18 cellular contexts compared by ENCODE assay signal in the genomic region with DNA sequence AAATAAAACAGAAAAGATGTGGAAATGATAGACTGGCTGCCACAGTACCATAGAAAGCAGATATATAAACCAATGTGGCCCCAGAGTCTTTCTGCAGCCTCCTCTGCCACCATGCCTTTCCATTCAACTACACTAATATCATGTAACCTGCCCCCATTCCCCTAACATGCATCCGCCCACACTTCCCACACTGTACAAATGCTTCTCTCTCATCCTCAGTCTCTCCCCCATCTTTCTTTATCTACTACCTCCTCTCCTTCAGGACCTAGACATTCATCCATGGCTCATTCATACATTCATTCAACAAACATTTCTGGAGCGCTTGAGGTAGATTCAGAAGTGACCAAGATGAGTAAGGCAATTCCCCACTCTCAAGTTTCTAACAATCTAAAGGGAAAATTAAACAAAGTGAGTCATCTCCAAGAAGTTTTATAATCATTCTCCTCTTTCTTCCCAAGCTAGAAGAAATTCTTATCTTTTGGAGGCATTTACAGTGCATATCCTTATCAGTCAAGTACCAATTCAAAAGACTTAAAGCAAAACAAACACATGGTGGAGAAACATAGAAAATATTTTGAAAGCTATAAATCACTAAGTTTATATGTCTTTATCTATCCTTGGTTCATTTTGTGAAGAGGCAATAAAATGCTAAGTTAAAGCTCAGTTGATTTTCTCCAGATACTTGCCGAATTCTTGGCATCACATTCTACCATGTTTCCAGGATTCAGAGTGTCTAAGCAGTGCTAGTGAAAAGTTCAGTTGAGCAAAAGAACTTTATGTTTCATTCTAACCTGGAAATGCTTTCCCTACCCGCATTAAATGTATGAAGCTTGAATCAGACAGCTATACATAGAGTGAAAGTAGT.
DNase-seq lines count a peak whose midpoint lies in the region; ATAC-seq and TF ChIP-seq lines count a peak whose summit lies in the region.
"Had no signal": no experiment of that assay in that cellular context is flagged by ENCODE, and none has a peak within 500 bp of the region (broad histone marks: within the 10 kb centered on the region; RNA-seq: fewer than 3 reads in every experiment).

No MANE protein-coding gene starts in this region.

- H3K27me3 Mint-ChIP-seq in activated CD8-positive, alpha-beta T cell treated with anti-CD3 and anti-CD28 coated beads, Interleukin-2, amount 10 ng/mL, durations not matched to agents 7 days and 5 days (ENCODE audit: low read depth): peaks cover 33% of the 10 kb centered on the region

- POLR2A ChIA-PET in activated CD8-positive, alpha-beta T cell treated with anti-CD3 and anti-CD28 coated beads, Interleukin-2, amount 10 ng/mL, durations not matched to agents 7 days and 5 days (lab: Charles Lee): no interaction called here

- ATAC-seq in activated CD8-positive, alpha-beta T cell treated with anti-CD3 and anti-CD28 coated beads, Interleukin-2, amount 10 ng/mL, durations not matched to agents 7 days and 5 days: no peak
- no peak for ATAC-seq in psoas muscle
- ATAC-seq: activated naive CD8-positive, alpha-beta T cell treated with anti-CD3 and anti-CD28 coated beads, Interleukin-2, amount 50 U/mL, for 24 hours had no signal

- TF ChIP-seq CTCF in astrocyte of the cerebellum (IDR thresholded peaks at IDR 0.05; ENCODE audit: low read depth, low read length, missing control alignments): no peak
- no peak for TF ChIP-seq CTCF in psoas muscle (IDR thresholded peaks at IDR 0.05)

- H2AFZ ChIP-seq in ACC112 (ENCODE audit: low read length, unreplicated experiment): peak overlapping the region; percentile 79

- peak overlapping the region; percentile 82 for H3K27ac ChIP-seq in ACC112 (ENCODE audit: low read depth, low read length)
- H3K27ac ChIP-seq in psoas muscle: no peak overlapping the region
- H3K27ac ChIP-seq: tibial artery had no signal

- H3K4me3 ChIP-seq in ACC112 (ENCODE audit: low read depth, low read length): peak overlapping the region; percentile 59
- no peak overlapping the region for H3K4me3 ChIP-seq in astrocyte of the cerebellum (ENCODE audit: low read depth, low read length)
- H3K4me3 ChIP-seq in psoas muscle: no peak overlapping the region
- H3K4me3 ChIP-seq: tibial artery had no signal

- H3K27me3 ChIP-seq in ACC112 (ENCODE audit: insufficient read depth, low read length) (no peaks in the 10 kb centered on the region), psoas muscle (ENCODE audit: insufficient read depth in 3 of 3, low read length in 2 of 3) (no peaks in the 10 kb centered on the region)
- H3K27me3 ChIP-seq: tibial artery had no signal

- WGBS in psoas muscle, 3 donors: 79 to 90% (median 85%) methylated on average over 4 of the region's 4 CpGs

- no peaks in the 10 kb centered on the region for H3K9me3 ChIP-seq in psoas muscle
- H3K9me3 ChIP-seq: tibial artery had no signal

- no peak overlapping the region for H3K4me3 Mint-ChIP-seq in activated CD8-positive, alpha-beta T cell treated with anti-CD3 and anti-CD28 coated beads, Interleukin-2, amount 10 ng/mL, durations not matched to agents 7 days and 5 days
- H3K4me3 Mint-ChIP-seq: activated naive CD8-positive, alpha-beta T cell treated with anti-CD3 and anti-CD28 coated beads, Interleukin-2, amount 50 U/mL, for 24 hours had no signal

- H3K4me1 ChIP-seq in ACC112 (ENCODE audit: control insufficient read depth, insufficient read depth, low read length, unreplicated experiment): peaks cover 47% of the 10 kb centered on the region
- no peaks in the 10 kb centered on the region for H3K4me1 ChIP-seq in psoas muscle

- H3K36me3 Mint-ChIP-seq in activated CD8-positive, alpha-beta T cell treated with anti-CD3 and anti-CD28 coated beads, Interleukin-2, amount 10 ng/mL, durations not matched to agents 7 days and 5 days (ENCODE audit: low read depth): no peaks in the 10 kb centered on the region

- intact Hi-C loops in psoas muscle (cut with DNase I): no loop called here

- H3K9me3 Mint-ChIP-seq in activated CD8-positive, alpha-beta T cell treated with anti-CD3 and anti-CD28 coated beads, Interleukin-2, amount 10 ng/mL, durations not matched to agents 7 days and 5 days (ENCODE audit: insufficient read depth): no peaks in the 10 kb centered on the region
- H3K9me3 Mint-ChIP-seq: activated naive CD8-positive, alpha-beta T cell treated with anti-CD3 and anti-CD28 coated beads, Interleukin-2, amount 50 U/mL, for 24 hours had no signal

- CTCF ChIA-PET in activated CD8-positive, alpha-beta T cell treated with anti-CD3 and anti-CD28 coated beads, Interleukin-2, amount 10 ng/mL, durations not matched to agents 7 days and 5 days (lab: Charles Lee): no interaction called here

- peak; percentile 68 for DNase-seq in HS-5 (ENCODE audit: low read depth)
- DNase-seq in astrocyte of the cerebellum (ENCODE audit: low read depth): peak; percentile 16
- peak; percentile 21 for DNase-seq in hepatic stellate cell (ENCODE audit: low spot score)
- DNase-seq in activated CD8-positive, alpha-beta T cell treated with anti-CD3 and anti-CD28 coated beads, Interleukin-2, amount 10 ng/mL, durations not matched to agents 7 days and 5 days: no peak
- no peak for DNase-seq in NCI-H1694 (lab: John Stamatoyannopoulos, UW)
- DNase-seq in psoas muscle: no peak
- DNase-seq in foreskin melanocyte: no peak
- DNase-seq: ACHN; activated naive CD8-positive, alpha-beta T cell treated with anti-CD3 and anti-CD28 coated beads, Interleukin-2, amount 50 U/mL, for 24 hours; effector memory CD4-positive, alpha-beta T cell; H7; mesendoderm; NCI-H1436 treated with DMSO at 0.1 percent for 48 hours; NCI-H524 treated with DMSO at 0.1 percent for 48 hours; nucleus accumbens; Right ventricle myocardium superior; tibial artery had no signal

- no peaks in the 10 kb centered on the region for H3K79me2 ChIP-seq in ACC112 (ENCODE audit: control insufficient read depth, insufficient read depth, low read length, unreplicated experiment)

- in situ Hi-C loops in astrocyte of the cerebellum (cut with HindIII; ENCODE audit: low sequenced_read_pairs): no loop called here

- H3K4me1 Mint-ChIP-seq in activated CD8-positive, alpha-beta T cell treated with anti-CD3 and anti-CD28 coated beads, Interleukin-2, amount 10 ng/mL, durations not matched to agents 7 days and 5 days (ENCODE audit: low read depth): no peaks in the 10 kb centered on the region
- H3K4me1 Mint-ChIP-seq: activated naive CD8-positive, alpha-beta T cell treated with anti-CD3 and anti-CD28 coated beads, Interleukin-2, amount 50 U/mL, for 24 hours had no signal

- no peak overlapping the region for H3K27ac Mint-ChIP-seq in activated CD8-positive, alpha-beta T cell treated with anti-CD3 and anti-CD28 coated beads, Interleukin-2, amount 10 ng/mL, durations not matched to agents 7 days and 5 days
- H3K27ac Mint-ChIP-seq: activated naive CD8-positive, alpha-beta T cell treated with anti-CD3 and anti-CD28 coated beads, Interleukin-2, amount 50 U/mL, for 24 hours had no signal

- H3K36me3 ChIP-seq in ACC112 (ENCODE audit: insufficient read depth, low read length) (no peaks in the 10 kb centered on the region), psoas muscle (ENCODE audit: insufficient read depth in 1 of 2, low read depth in 1 of 2) (no peaks in the 10 kb centered on the region)
- H3K36me3 ChIP-seq: tibial artery had no signal

Comparison
In these comparisons a context has a peak if more than half of its experiments do, and no peak if none do; other contexts are left out.
1. DNase-seq: peak in HS-5 (single experiment), astrocyte of the cerebellum (single experiment) and hepatic stellate cell (single experiment); none in activated CD8-positive, alpha-beta T cell treated with anti-CD3 and anti-CD28 coated beads, Interleukin-2, amount 10 ng/mL, durations not matched to agents 7 days and 5 days (single experiment), NCI-H1694 (single experiment), psoas muscle (0 of 2) and foreskin melanocyte (single experiment).